ENCODE assay signal across 12 cellular contexts in genomic region chr3:53744351-53744750, GRCh38.
A peak's percentile ranks its signal among the peaks of the same experiment; 100 is the strongest.
DNase-seq lines count a peak whose midpoint lies in the region; ATAC-seq and TF ChIP-seq lines count a peak whose summit lies in the region.
"Had no signal": no experiment of that assay in that cellular context is flagged by ENCODE, and none has a peak within 500 bp of the region (broad histone marks: within the 10 kb centered on the region; RNA-seq: fewer than 3 reads in every experiment).

No MANE protein-coding gene starts in this region.

- peak; percentile 63 for TF ChIP-seq CTCF in VCaP (conservative IDR thresholded peaks at IDR 0.05)
- TF ChIP-seq CTCF in psoas muscle (IDR thresholded peaks at IDR 0.05): no peak
- TF ChIP-seq CTCF in GM13977 (IDR thresholded peaks at IDR 0.05; ENCODE audit: extremely low read depth, insufficient read depth, missing control alignments): no peak

- H3K27ac ChIP-seq in VCaP (peak overlapping the region; percentile 68), psoas muscle (no peak overlapping the region)
- H3K27ac ChIP-seq: epithelial cell of prostate had no signal

- 38 to 51% (median 40%) methylated on average over 8 of the region's 8 CpGs for WGBS in psoas muscle, 3 donors

- peak; percentile 63 to 94 (median 77) for ATAC-seq in psoas muscle

- H3K9me3 ChIP-seq in psoas muscle: no peaks in the 10 kb centered on the region

- H3K4me1 ChIP-seq in psoas muscle: no peaks in the 10 kb centered on the region

- intact Hi-C loops in psoas muscle (cut with DNase I): no loop called here

- no peaks in the 10 kb centered on the region for H3K27me3 ChIP-seq in psoas muscle (ENCODE audit: insufficient read depth in 3 of 3, low read length in 2 of 3)

- no peak overlapping the region for H3K4me3 ChIP-seq in psoas muscle

- in situ Hi-C loops in GM13977 (cut with MboI; ENCODE audit: low pct_unique_long_range_greater_than_20kb, low sequenced_read_pairs, unreplicated experiment): no loop called here

- DNase-seq in DMS 273 (lab: John Stamatoyannopoulos, UW; ENCODE audit: unreplicated experiment): peak; percentile 8
- DNase-seq in DMS 273 treated with DMSO at 0.1 percent for 48 hours (lab: John Stamatoyannopoulos, UW): no peak
- DNase-seq in NCI-H187 (lab: John Stamatoyannopoulos, UW): peak; percentile 9 to 77
- DNase-seq in psoas muscle: no peak
- DNase-seq in GM19240 (ENCODE audit: insufficient read length, low spot score): no peak
- DNase-seq in GM13977 (ENCODE audit: low spot score): no peak
- no peak for DNase-seq in activated gamma-delta T cell (lab: John Stamatoyannopoulos, UW)
- DNase-seq: kidney, nephron progenitor cell, T-helper 1 cell had no signal

- no peaks in the 10 kb centered on the region for H3K36me3 ChIP-seq in psoas muscle (ENCODE audit: insufficient read depth in 1 of 2, low read depth in 1 of 2)

Comparison
In these comparisons a context has a peak if more than half of its experiments do, and no peak if none do; other contexts are left out.
1. DNase-seq: peak in DMS 273 (single experiment) and NCI-H187 (2 of 2); none in DMS 273 treated with DMSO at 0.1 percent for 48 hours (single experiment), psoas muscle (0 of 2), GM19240 (single experiment), GM13977 (single experiment) and activated gamma-delta T cell (single experiment).